17 cellular contexts compared by ENCODE assay signal in genomic region chr22:31233001-31233400, GRCh38. TPM values are rescaled to one million over a fixed set of nuclear protein-coding genes. Genes with fewer than 3 reads are reported as not detected.
A peak's percentile ranks its signal among the peaks of the same experiment; 100 is the strongest.
DNase-seq lines count a peak whose midpoint lies in the region; TF ChIP-seq lines count a peak whose summit lies in the region.
"Had no signal": no experiment of that assay in that cellular context is flagged by ENCODE, and none has a peak within 500 bp of the region (broad histone marks: within the 10 kb centered on the region; RNA-seq: fewer than 3 reads in every experiment).

No MANE protein-coding gene starts in this region.

- H3K27me3 Mint-ChIP-seq in chondrocyte (ENCODE audit: low read depth), result no peaks in the 10 kb centered on the region
- no peaks in the 10 kb centered on the region for H3K27me3 Mint-ChIP-seq in Caco-2 (ENCODE audit: insufficient read depth, unreplicated experiment)

- CTCF ChIA-PET in Caco-2 (lab: Charles Lee), result interaction anchor here (0.5 kb wide), 1 partner anchor 24 kb away, joined by 5 read pairs; no protein-coding TSS in a partner anchor

- peak overlapping the region in 10 of 11 experiments; percentile 14 to 79 (median 72); a peak in 18 of 22 replicates for H3K9ac ChIP-seq in BLaER1 treated with 17β-estradiol and CSF1 and Interleukin-3, amounts not matched to agents 10 nM and 100 nM
- H3K9ac ChIP-seq in Loucy (ENCODE audit: low read depth, low read length, poor library complexity, severe bottlenecking), result peak overlapping the region; percentile 13

- BruUV-seq in Caco-2 (replicated peaks; lab: Mats Ljungman, UMichigan), result no TSS peak

- peaks cover 79 to 100% (median 99%) of the 10 kb centered on the region in 10 experiments for H3K4me1 ChIP-seq in BLaER1 treated with 17β-estradiol and CSF1 and Interleukin-3, amounts not matched to agents 10 nM and 100 nM
- H3K4me1 ChIP-seq in Loucy (ENCODE audit: insufficient read depth, low read length, poor library complexity, severe bottlenecking), result peaks cover 47% of the 10 kb centered on the region
- peaks cover 92 to 96% of the 10 kb centered on the region in 2 experiments for H3K4me1 ChIP-seq in neutrophil (ENCODE audit: control insufficient read depth in 1 of 2, insufficient read depth in 1 of 2, low read depth in 1 of 2, low read length in 1 of 2)
- H3K4me1 ChIP-seq in Caco-2, result peaks cover 20% of the 10 kb centered on the region
- peaks cover 0 to 14% (median 5%) of the 10 kb centered on the region in 4 donors for H3K4me1 ChIP-seq in tibial artery

- H4K20me1 ChIP-seq in BLaER1 treated with 17β-estradiol and CSF1 and Interleukin-3, amounts not matched to agents 10 nM and 100 nM, result no peaks in the 10 kb centered on the region
- peaks cover 14% of the 10 kb centered on the region for H4K20me1 ChIP-seq in Loucy (ENCODE audit: insufficient read depth, low read length, poor library complexity, severe bottlenecking)

- H3K4me3 Mint-ChIP-seq in chondrocyte (ENCODE audit: unreplicated experiment), result no peak overlapping the region
- no peak overlapping the region for H3K4me3 Mint-ChIP-seq in Caco-2 (ENCODE audit: unreplicated experiment)

- no peak overlapping the region for H2AFZ ChIP-seq in Loucy (ENCODE audit: low read length)

- H3K9me2 ChIP-seq in Loucy (replicated peaks; ENCODE audit: low read depth, low read length), result no peaks in the 10 kb centered on the region

- H3K36me3 Mint-ChIP-seq in chondrocyte (ENCODE audit: low read depth), result no peaks in the 10 kb centered on the region
- peaks cover 18% of the 10 kb centered on the region for H3K36me3 Mint-ChIP-seq in Caco-2 (ENCODE audit: insufficient read depth, unreplicated experiment)

- intact Hi-C loops in Caco-2 (cut with micrococcal nuclease; ENCODE audit: unreplicated experiment) (loop anchor here (5.0 to 10.0 kb wide), 2 partner anchors 71 to 268 kb away; partner anchors contain the start of genes MORC2, RNF185 and TUG1), tibial artery (cut with DNase I; ENCODE audit: low total_unique reads) (no loop called here)

- H3K4me3 ChIP-seq in BLaER1 treated with 17β-estradiol and CSF1 and Interleukin-3, amounts not matched to agents 10 nM and 100 nM, result peak overlapping the region in 1 of 10 experiments; percentile 2; a peak in 1 of 20 replicates
- H3K4me3 ChIP-seq in Loucy (ENCODE audit: low read length, poor library complexity, severe bottlenecking) (no peak overlapping the region), neutrophil (ENCODE audit: low read depth in 1 of 2, low read length in 1 of 2) (peak overlapping the region; percentile 46 to 51), Caco-2 (ENCODE audit: low read depth, low read length) (no peak overlapping the region), tibial artery (no peak overlapping the region)
- H3K4me3 ChIP-seq: HAP-1, Peyer's patch had no signal

- peaks cover 10 to 77% (median 43%) of the 10 kb centered on the region in 11 experiments; a peak in 19 of 22 replicates for H3K36me3 ChIP-seq in BLaER1 treated with 17β-estradiol and CSF1 and Interleukin-3, amounts not matched to agents 10 nM and 100 nM
- peaks cover 3% of the 10 kb centered on the region; the same call in 1 of the 2 replicates for H3K36me3 ChIP-seq in Loucy (ENCODE audit: insufficient read depth, low read length)
- peaks cover 17% of the 10 kb centered on the region for H3K36me3 ChIP-seq in neutrophil
- peaks cover 1% of the 10 kb centered on the region; the same call in 1 of the 2 replicates for H3K36me3 ChIP-seq in Caco-2 (ENCODE audit: control insufficient read depth, insufficient read depth, low read length)
- H3K36me3 ChIP-seq in tibial artery, result no peaks in the 10 kb centered on the region
- H3K36me3 ChIP-seq: HAP-1 had no signal

- no peaks in the 10 kb centered on the region for H3K27me3 ChIP-seq in BLaER1 treated with 17β-estradiol and CSF1 and Interleukin-3, amounts not matched to agents 10 nM and 100 nM
- H3K27me3 ChIP-seq in Loucy (ENCODE audit: insufficient read depth, low read length, poor library complexity, severe bottlenecking) (no peaks in the 10 kb centered on the region), neutrophil (no peaks in the 10 kb centered on the region), Caco-2 (replicated peaks; ENCODE audit: control insufficient read depth, insufficient read depth, low read length) (no peaks in the 10 kb centered on the region), tibial artery (no peaks in the 10 kb centered on the region)
- H3K27me3 ChIP-seq: Peyer's patch had no signal

- H3K4me2 ChIP-seq in BLaER1 treated with 17β-estradiol and CSF1 and Interleukin-3, amounts not matched to agents 10 nM and 100 nM, result peak overlapping the region; percentile 78 to 94 (median 87)
- H3K4me2 ChIP-seq in Loucy (ENCODE audit: low read depth, low read length, poor library complexity, severe bottlenecking), result peak overlapping the region; percentile 56

- H3K27ac ChIP-seq in BLaER1 treated with 17β-estradiol and CSF1 and Interleukin-3, amounts not matched to agents 10 nM and 100 nM, result peak overlapping the region; percentile 77 to 88 (median 86)
- H3K27ac ChIP-seq in neutrophil (peak overlapping the region; percentile 98), tibial artery (no peak overlapping the region)

- H3K9me3 Mint-ChIP-seq in chondrocyte (ENCODE audit: low read depth), result no peaks in the 10 kb centered on the region
- H3K9me3 Mint-ChIP-seq in Caco-2 (ENCODE audit: unreplicated experiment), result no peaks in the 10 kb centered on the region

- H3K79me2 ChIP-seq in Loucy (ENCODE audit: insufficient read depth, low read length), result peaks cover 57% of the 10 kb centered on the region

- POLR2A ChIA-PET in Caco-2 (lab: Charles Lee), result no interaction called here

- TF ChIP-seq CTCF in Loucy (conservative IDR thresholded peaks at IDR 0.05; ENCODE audit: low read length) (no peak), chondrocyte (IDR thresholded peaks at IDR 0.05) (no peak), neutrophil (IDR thresholded peaks at IDR 0.05) (no peak), Caco-2 (IDR thresholded peaks at IDR 0.05; ENCODE audit: insufficient read depth in 1 of 2, low read depth in 1 of 2, low read length in 1 of 2, severe bottlenecking in 1 of 2, unreplicated experiment in 1 of 2) (no peak), tibial artery (IDR thresholded peaks at IDR 0.05) (no peak)

- DNase-seq in chondrocyte (ENCODE audit: low spot score) (no peak), RPMI8226 (no peak), Caco-2 (no peak), tibial artery (no peak), NCI-H1694 (lab: John Stamatoyannopoulos, UW) (no peak)
- DNase-seq: activated CD8-positive, alpha-beta memory T cell treated with anti-CD3 and anti-CD28 coated beads, Interleukin-2, amount 50 U/mL, for 4 hours; foreskin fibroblast; KG1; NCI-H774; nucleus accumbens; Peyer's patch; right cardiac atrium; stimulated activated naive CD8-positive, alpha-beta T cell treated with anti-CD3 and anti-CD28 coated beads, Interleukin-15, Interleukin-2, amounts not matched to agents 100 U/mL and 50 U/mL, for 24 hours had no signal

- H3K27ac Mint-ChIP-seq in chondrocyte (ENCODE audit: unreplicated experiment), result peak overlapping the region; percentile 77
- H3K27ac Mint-ChIP-seq in Caco-2 (ENCODE audit: unreplicated experiment), result no peak overlapping the region

- H3K4me1 Mint-ChIP-seq in chondrocyte (ENCODE audit: low read depth), result peaks cover 32% of the 10 kb centered on the region
- peaks cover 17% of the 10 kb centered on the region for H3K4me1 Mint-ChIP-seq in Caco-2 (ENCODE audit: low read depth, unreplicated experiment)

- H3F3A ChIP-seq in Loucy (ENCODE audit: low read depth), result no peaks in the 10 kb centered on the region; the same call in 1 of the 2 replicates

- no peaks in the 10 kb centered on the region for H3K9me3 ChIP-seq in BLaER1 treated with 17β-estradiol and CSF1 and Interleukin-3, amounts not matched to agents 10 nM and 100 nM (replicated peaks in 1 of 11)
- H3K9me3 ChIP-seq in Loucy (ENCODE audit: insufficient read depth, low read depth, low read length) (no peaks in the 10 kb centered on the region), neutrophil (no peaks in the 10 kb centered on the region), Caco-2 (no peaks in the 10 kb centered on the region), tibial artery (no peaks in the 10 kb centered on the region)
- H3K9me3 ChIP-seq: HAP-1, Peyer's patch had no signal

RNA-seq across cellular contexts. Expression of gene LIMK2, which starts 20.9 kb away (rescaled TPM):
- total RNA-seq in chondrocyte (54.4 to 91.0 TPM (median 58.6 TPM) in 3 replicates), Caco-2 (2022) (34.8 and 36.3 TPM in 2 replicates)

RNA-seq across cellular contexts. Expression of gene PIK3IP1, which starts 59.3 kb away (rescaled TPM):
- 5.0 to 6.8 TPM (median 5.6 TPM) in 3 replicates for total RNA-seq in chondrocyte
- total RNA-seq in Caco-2 (2022), result 0.68 and 0.72 TPM in 2 replicates

Comparison
In these comparisons a context has a peak if more than half of its experiments do, and no peak if none do; other contexts are left out.
1. H3K27ac ChIP-seq: peak in BLaER1 treated with 17β-estradiol and CSF1 and Interleukin-3, amounts not matched to agents 10 nM and 100 nM (11 of 11) and neutrophil (single experiment); none in tibial artery (0 of 2).
2. H3K4me3 ChIP-seq: peak in neutrophil (2 of 2); none in Loucy (single experiment), Caco-2 (single experiment) and tibial artery (0 of 2).